14 cellular contexts compared by ENCODE assay signal in the genomic region with DNA sequence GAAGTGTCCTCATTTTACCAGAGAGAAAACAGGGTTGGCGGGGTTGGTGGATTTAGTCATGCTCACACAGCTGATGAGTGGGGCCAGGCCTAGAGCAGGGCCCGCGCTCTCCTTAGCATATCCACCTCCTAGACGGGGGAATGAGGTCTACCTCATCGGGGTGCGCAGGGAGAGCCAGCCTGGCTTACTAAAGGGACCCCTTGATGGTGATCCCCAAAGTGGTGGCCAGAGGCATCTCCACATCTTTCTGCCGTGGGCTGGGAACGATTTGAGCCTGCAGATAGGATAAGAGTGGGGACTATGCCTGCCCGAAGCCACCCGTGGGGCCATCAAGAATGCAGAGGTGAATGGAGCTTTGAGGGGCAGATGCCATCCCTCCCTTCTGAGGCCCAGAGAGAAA.
DNase-seq lines count a peak whose midpoint lies in the region; ATAC-seq, FAIRE-seq and TF ChIP-seq lines count a peak whose summit lies in the region.
"Had no signal": no experiment of that assay in that cellular context is flagged by ENCODE, and none has a peak within 500 bp of the region (broad histone marks: within the 10 kb centered on the region; RNA-seq: fewer than 3 reads in every experiment).

No MANE protein-coding gene starts in this region.

- CTCF ChIA-PET in WTC11 (lab: Charles Lee), result interaction anchor here (1.9 kb wide), 1 partner anchor 39 kb away, joined by 7 read pairs; no protein-coding TSS in a partner anchor

- peak overlapping the region; percentile 42 for H3K27ac ChIP-seq in KMS-11
- H3K27ac ChIP-seq in substantia nigra (ENCODE audit: low read depth, low read length, poor library complexity, severe bottlenecking), result peak overlapping the region; percentile 20

- H3K4me2 ChIP-seq in KMS-11, result peak overlapping the region; percentile 56

- H3K4me3 ChIP-seq in KMS-11 (IDR thresholded peaks at IDR 0.05; ENCODE audit: insufficient read depth, low read depth, low read length), result no peak overlapping the region

- no peaks in the 10 kb centered on the region for H4K20me1 ChIP-seq in KMS-11 (ENCODE audit: insufficient read depth)

- no peak for FAIRE-seq in D721Med (lab: Jason Lieb, UNC)
- FAIRE-seq: H54 had no signal

- H3K36me3 Mint-ChIP-seq in WTC11 (peaks cover 58% of the 10 kb centered on the region), nephron (ENCODE audit: low read depth) (peaks cover 6% of the 10 kb centered on the region)
- H3K36me3 Mint-ChIP-seq: CD4-positive, CD25-positive, alpha-beta regulatory T cell had no signal

- H3K27ac Mint-ChIP-seq in WTC11 (peak overlapping the region; percentile 86), nephron (peak overlapping the region; percentile 86 to 95 (median 89))
- H3K27ac Mint-ChIP-seq: B cell; CD4-positive, CD25-positive, alpha-beta regulatory T cell had no signal

- ATAC-seq in WTC11 (no peak), GM18909 (IDR thresholded peaks at IDR 0.05; ENCODE audit: poor library complexity, unreplicated experiment) (no peak), HG02938 (IDR thresholded peaks at IDR 0.05; ENCODE audit: unreplicated experiment) (no peak)

- H3K27me3 Mint-ChIP-seq in WTC11 (ENCODE audit: low read depth), result no peaks in the 10 kb centered on the region
- peaks cover 8% of the 10 kb centered on the region for H3K27me3 Mint-ChIP-seq in nephron (ENCODE audit: low read depth)

- H3K4me1 ChIP-seq in KMS-11 (ENCODE audit: low read depth, poor library complexity, severe bottlenecking), result peaks cover 68% of the 10 kb centered on the region
- H3K4me1 ChIP-seq: Caco-2 had no signal

- no peaks in the 10 kb centered on the region for H3K79me2 ChIP-seq in KMS-11 (ENCODE audit: insufficient read depth, low read depth)

- H3K27me3 ChIP-seq in KMS-11 (ENCODE audit: insufficient read depth, low read depth), result no peaks in the 10 kb centered on the region

- no peaks in the 10 kb centered on the region for H3K9me3 Mint-ChIP-seq in WTC11
- no peaks in the 10 kb centered on the region for H3K9me3 Mint-ChIP-seq in nephron
- H3K9me3 Mint-ChIP-seq: CD4-positive, CD25-positive, alpha-beta regulatory T cell had no signal

- peaks cover 26% of the 10 kb centered on the region for H3K4me1 Mint-ChIP-seq in WTC11
- peaks cover 55% of the 10 kb centered on the region for H3K4me1 Mint-ChIP-seq in nephron
- H3K4me1 Mint-ChIP-seq: B cell; CD4-positive, CD25-positive, alpha-beta regulatory T cell had no signal

- DNase-seq in WTC11 (ENCODE audit: low spot score) (no peak), substantia nigra (lab: John Stamatoyannopoulos, UW) (peak in 1 of 49 donors; percentile 11), NCI-H146 (lab: John Stamatoyannopoulos, UW) (no peak), D721Med (ENCODE audit: insufficient read length, low spot score) (no peak)
- DNase-seq: Caco-2; CD4-positive, CD25-positive, alpha-beta regulatory T cell; Karpas-422; NCI-H1694 had no signal

- no peak overlapping the region for H2AFZ ChIP-seq in KMS-11 (ENCODE audit: low read depth)

- POLR2A ChIA-PET in WTC11 (lab: Charles Lee), result no interaction called here

- no peak overlapping the region; the same call in 1 of the 2 replicates for H3K9ac ChIP-seq in KMS-11

- H3K36me3 ChIP-seq in KMS-11 (ENCODE audit: insufficient read depth), result no peaks in the 10 kb centered on the region

- H3K4me3 Mint-ChIP-seq in WTC11 (no peak overlapping the region), nephron (no peak overlapping the region)
- H3K4me3 Mint-ChIP-seq: B cell; CD4-positive, CD25-positive, alpha-beta regulatory T cell had no signal

- TF ChIP-seq CTCF in KMS-11 (conservative IDR thresholded peaks at IDR 0.05; ENCODE audit: low read depth, low read length) (no peak), WTC11 (IDR thresholded peaks at IDR 0.05) (no peak), nephron (IDR thresholded peaks at IDR 0.05; ENCODE audit: unreplicated experiment in 3 of 3) (no peak), D721Med (IDR thresholded peaks at IDR 0.05; ENCODE audit: insufficient read depth, missing control alignments) (no peak)

TF ChIP-seq in WTC11, 78 proteins besides CTCF, POLR2A, EP300 and RAD21:
- TF ChIP-seq, protein P1, sequence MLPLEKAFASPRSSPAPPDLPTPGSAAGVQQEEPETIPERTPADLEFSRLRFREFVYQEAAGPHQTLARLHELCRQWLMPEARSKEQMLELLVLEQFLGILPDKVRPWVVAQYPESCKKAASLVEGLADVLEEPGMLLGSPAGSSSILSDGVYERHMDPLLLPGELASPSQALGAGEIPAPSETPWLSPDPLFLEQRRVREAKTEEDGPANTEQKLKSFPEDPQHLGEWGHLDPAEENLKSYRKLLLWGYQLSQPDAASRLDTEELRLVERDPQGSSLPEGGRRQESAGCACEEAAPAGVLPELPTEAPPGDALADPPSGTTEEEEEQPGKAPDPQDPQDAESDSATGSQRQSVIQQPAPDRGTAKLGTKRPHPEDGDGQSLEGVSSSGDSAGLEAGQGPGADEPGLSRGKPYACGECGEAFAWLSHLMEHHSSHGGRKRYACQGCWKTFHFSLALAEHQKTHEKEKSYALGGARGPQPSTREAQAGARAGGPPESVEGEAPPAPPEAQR (CRISPR knock-in tag; IDR thresholded peaks at IDR 0.05), result no peak
- TF ChIP-seq, protein P2, sequence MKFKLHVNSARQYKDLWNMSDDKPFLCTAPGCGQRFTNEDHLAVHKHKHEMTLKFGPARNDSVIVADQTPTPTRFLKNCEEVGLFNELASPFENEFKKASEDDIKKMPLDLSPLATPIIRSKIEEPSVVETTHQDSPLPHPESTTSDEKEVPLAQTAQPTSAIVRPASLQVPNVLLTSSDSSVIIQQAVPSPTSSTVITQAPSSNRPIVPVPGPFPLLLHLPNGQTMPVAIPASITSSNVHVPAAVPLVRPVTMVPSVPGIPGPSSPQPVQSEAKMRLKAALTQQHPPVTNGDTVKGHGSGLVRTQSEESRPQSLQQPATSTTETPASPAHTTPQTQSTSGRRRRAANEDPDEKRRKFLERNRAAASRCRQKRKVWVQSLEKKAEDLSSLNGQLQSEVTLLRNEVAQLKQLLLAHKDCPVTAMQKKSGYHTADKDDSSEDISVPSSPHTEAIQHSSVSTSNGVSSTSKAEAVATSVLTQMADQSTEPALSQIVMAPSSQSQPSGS (CRISPR knock-in tag; IDR thresholded peaks at IDR 0.05; ENCODE audit: borderline replicate concordance, low read depth), result no peak
- TF ChIP-seq, protein P3, sequence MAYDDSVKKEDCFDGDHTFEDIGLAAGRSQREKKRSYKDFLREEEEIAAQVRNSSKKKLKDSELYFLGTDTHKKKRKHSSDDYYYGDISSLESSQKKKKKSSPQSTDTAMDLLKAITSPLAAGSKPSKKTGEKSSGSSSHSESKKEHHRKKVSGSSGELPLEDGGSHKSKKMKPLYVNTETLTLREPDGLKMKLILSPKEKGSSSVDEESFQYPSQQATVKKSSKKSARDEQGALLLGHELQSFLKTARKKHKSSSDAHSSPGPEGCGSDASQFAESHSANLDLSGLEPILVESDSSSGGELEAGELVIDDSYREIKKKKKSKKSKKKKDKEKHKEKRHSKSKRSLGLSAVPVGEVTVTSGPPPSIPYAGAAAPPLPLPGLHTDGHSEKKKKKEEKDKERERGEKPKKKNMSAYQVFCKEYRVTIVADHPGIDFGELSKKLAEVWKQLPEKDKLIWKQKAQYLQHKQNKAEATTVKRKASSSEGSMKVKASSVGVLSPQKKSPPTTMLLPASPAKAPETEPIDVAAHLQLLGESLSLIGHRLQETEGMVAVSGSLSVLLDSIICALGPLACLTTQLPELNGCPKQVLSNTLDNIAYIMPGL (CRISPR knock-in tag; IDR thresholded peaks at IDR 0.05), result no peak
- no peak for TF ChIP-seq JUN (CRISPR knock-in tag; IDR thresholded peaks at IDR 0.05)
